ENCODE assay signal across 1 cellular context in the genomic region with DNA sequence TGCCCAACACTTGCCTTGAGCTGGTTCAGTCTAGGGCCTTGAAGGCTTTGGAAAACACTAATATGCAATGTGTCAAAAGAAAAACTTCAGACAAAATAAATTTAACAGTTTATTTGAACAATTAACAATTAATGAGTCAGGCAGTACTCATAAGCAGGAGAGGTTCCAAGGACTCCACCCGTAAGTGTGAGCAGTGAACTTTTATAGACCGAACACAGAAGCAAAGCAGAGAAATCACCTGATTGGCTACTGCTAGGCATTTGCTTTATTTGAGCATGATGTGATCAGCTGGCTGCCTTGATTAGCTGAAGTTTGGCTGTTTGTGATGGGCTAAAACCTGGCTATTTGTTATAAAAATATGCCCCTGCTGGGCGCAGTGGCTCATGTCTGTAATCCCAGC.
TF ChIP-seq lines count a peak whose summit lies in the region.

No MANE protein-coding gene starts in this region.

TF ChIP-seq in GM23338, 12 proteins besides CTCF, POLR2A, EP300 and RAD21 (continued from another document):
- TF ChIP-seq, protein P1, sequence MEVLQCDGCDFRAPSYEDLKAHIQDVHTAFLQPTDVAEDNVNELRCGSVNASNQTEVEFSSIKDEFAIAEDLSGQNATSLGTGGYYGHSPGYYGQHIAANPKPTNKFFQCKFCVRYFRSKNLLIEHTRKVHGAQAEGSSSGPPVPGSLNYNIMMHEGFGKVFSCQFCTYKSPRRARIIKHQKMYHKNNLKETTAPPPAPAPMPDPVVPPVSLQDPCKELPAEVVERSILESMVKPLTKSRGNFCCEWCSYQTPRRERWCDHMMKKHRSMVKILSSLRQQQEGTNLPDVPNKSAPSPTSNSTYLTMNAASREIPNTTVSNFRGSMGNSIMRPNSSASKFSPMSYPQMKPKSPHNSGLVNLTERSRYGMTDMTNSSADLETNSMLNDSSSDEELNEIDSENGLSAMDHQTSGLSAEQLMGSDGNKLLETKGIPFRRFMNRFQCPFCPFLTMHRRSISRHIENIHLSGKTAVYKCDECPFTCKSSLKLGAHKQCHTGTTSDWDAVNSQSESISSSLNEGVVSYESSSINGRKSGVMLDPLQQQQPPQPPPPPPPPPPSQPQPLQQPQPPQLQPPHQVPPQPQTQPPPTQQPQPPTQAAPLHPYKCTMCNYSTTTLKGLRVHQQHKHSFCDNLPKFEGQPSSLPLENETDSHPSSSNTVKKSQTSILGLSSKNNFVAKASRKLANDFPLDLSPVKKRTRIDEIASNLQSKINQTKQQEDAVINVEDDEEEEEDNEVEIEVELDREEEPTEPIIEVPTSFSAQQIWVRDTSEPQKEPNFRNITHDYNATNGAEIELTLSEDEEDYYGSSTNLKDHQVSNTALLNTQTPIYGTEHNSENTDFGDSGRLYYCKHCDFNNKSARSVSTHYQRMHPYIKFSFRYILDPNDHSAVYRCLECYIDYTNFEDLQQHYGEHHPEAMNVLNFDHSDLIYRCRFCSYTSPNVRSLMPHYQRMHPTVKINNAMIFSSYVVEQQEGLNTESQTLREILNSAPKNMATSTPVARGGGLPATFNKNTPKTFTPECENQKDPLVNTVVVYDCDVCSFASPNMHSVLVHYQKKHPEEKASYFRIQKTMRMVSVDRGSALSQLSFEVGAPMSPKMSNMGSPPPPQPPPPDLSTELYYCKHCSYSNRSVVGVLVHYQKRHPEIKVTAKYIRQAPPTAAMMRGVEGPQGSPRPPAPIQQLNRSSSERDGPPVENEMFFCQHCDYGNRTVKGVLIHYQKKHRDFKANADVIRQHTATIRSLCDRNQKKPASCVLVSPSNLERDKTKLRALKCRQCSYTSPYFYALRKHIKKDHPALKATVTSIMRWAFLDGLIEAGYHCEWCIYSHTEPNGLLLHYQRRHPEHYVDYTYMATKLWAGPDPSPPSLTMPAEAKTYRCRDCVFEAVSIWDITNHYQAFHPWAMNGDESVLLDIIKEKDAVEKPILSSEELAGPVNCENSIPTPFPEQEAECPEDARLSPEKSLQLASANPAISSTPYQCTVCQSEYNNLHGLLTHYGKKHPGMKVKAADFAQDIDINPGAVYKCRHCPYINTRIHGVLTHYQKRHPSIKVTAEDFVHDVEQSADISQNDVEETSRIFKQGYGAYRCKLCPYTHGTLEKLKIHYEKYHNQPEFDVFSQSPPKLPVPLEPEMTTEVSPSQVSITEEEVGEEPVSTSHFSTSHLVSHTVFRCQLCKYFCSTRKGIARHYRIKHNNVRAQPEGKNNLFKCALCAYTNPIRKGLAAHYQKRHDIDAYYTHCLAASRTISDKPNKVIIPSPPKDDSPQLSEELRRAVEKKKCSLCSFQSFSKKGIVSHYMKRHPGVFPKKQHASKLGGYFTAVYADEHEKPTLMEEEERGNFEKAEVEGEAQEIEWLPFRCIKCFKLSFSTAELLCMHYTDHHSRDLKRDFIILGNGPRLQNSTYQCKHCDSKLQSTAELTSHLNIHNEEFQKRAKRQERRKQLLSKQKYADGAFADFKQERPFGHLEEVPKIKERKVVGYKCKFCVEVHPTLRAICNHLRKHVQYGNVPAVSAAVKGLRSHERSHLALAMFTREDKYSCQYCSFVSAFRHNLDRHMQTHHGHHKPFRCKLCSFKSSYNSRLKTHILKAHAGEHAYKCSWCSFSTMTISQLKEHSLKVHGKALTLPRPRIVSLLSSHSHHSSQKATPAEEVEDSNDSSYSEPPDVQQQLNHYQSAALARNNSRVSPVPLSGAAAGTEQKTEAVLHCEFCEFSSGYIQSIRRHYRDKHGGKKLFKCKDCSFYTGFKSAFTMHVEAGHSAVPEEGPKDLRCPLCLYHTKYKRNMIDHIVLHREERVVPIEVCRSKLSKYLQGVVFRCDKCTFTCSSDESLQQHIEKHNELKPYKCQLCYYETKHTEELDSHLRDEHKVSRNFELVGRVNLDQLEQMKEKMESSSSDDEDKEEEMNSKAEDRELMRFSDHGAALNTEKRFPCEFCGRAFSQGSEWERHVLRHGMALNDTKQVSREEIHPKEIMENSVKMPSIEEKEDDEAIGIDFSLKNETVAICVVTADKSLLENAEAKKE (CRISPR knock-in tag; IDR thresholded peaks at IDR 0.05) = no peak
- TF ChIP-seq CREB1 (CRISPR knock-in tag; IDR thresholded peaks at IDR 0.05; ENCODE audit: low read depth) (no peak), EZH2 (IDR thresholded peaks at IDR 0.05; ENCODE audit: low read depth, unreplicated experiment) (no peak), EZH2phosphoT487 (IDR thresholded peaks at IDR 0.05; ENCODE audit: unreplicated experiment) (no peak), ZNF114 (CRISPR knock-in tag; IDR thresholded peaks at IDR 0.05) (no peak), STAT1 (IDR thresholded peaks at IDR 0.05; ENCODE audit: unreplicated experiment) (no peak), NANOG (IDR thresholded peaks at IDR 0.05; ENCODE audit: borderline replicate concordance) (no peak), JUNB (IDR thresholded peaks at IDR 0.05; ENCODE audit: unreplicated experiment) (no peak)
- TF ChIP-seq, protein P2, sequence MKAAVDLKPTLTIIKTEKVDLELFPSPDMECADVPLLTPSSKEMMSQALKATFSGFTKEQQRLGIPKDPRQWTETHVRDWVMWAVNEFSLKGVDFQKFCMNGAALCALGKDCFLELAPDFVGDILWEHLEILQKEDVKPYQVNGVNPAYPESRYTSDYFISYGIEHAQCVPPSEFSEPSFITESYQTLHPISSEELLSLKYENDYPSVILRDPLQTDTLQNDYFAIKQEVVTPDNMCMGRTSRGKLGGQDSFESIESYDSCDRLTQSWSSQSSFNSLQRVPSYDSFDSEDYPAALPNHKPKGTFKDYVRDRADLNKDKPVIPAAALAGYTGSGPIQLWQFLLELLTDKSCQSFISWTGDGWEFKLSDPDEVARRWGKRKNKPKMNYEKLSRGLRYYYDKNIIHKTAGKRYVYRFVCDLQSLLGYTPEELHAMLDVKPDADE (IDR thresholded peaks at IDR 0.05) = no peak
